ENCODE assay signal across 21 cellular contexts in the genomic region with DNA sequence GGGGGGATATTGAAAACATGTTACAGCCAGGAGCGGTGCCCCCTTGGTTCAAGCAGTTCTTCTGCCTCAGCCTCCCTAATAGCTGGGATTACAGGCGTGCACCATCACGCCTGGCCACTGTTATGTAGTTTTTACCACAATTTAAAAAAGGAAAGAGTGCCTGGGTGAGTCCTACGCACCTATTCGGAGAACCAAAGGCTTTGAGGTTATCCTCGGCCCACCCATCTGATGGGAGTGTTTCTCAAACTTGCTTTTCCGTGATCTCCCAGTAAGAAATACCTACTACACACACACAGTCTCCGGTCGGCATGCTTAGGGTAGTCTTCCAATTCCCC. TPM values are rescaled to one million over a fixed set of nuclear protein-coding genes. Genes with fewer than 3 reads are reported as not detected.
DNase-seq lines count a peak whose midpoint lies in the region; ATAC-seq and TF ChIP-seq lines count a peak whose summit lies in the region.
"Had no signal": no experiment of that assay in that cellular context is flagged by ENCODE, and none has a peak within 500 bp of the region (broad histone marks: within the 10 kb centered on the region; RNA-seq: fewer than 3 reads in every experiment).

No MANE protein-coding gene starts in this region.

- intact Hi-C loops in CD4-positive, alpha-beta memory T cell (cut with micrococcal nuclease) = no loop called here
- intact Hi-C loops in activated T-helper 1 cell treated with anti-CD3 and anti-CD28 coated beads, Interleukin-12 subunit alpha, Interleukin-12 subunit beta, Interleukin-2, Interleukin-4 antibody, amounts not matched to agents 30 ng/mL and 10 ng/mL and 1 ng/mL, durations not matched to agents 14 hours and 24 hours and 36 hours (cut with micrococcal nuclease) = loop anchor here (1.0 kb wide), 1 partner anchor 21 kb away; a partner anchor contains a TSS

- H3K27me3 ChIP-seq in CD4-positive, alpha-beta memory T cell (ENCODE audit: insufficient read depth, low read length) = no peaks in the 10 kb centered on the region
- H3K27me3 ChIP-seq in endodermal cell (ENCODE audit: control insufficient read depth, insufficient read depth, low read length, poor library complexity, severe bottlenecking) = no peaks in the 10 kb centered on the region
- H3K27me3 ChIP-seq: upper lobe of right lung had no signal

- POLR2A ChIA-PET in CD4-positive, alpha-beta memory T cell (lab: Charles Lee; ENCODE audit: partially characterized antibody) = interaction anchor here (0.6 kb wide), 1 partner anchor 680 kb away, joined by 4 read pairs; no protein-coding TSS in a partner anchor
- POLR2A ChIA-PET in HEK293T (lab: Yijun Ruan, JAX) = no interaction called here

- H3K4me3 Mint-ChIP-seq in T-helper 1 cell treated with Interleukin-12 subunit alpha and Interleukin-12 subunit beta and Interleukin-4 antibody, amounts not matched to agents 30 μg/mL and 1 μg/mL, for 36 hours = peak overlapping the region; percentile 73
- H3K4me3 Mint-ChIP-seq in CD4-positive, alpha-beta memory T cell = peak overlapping the region; percentile 64 to 89 (median 79)
- H3K4me3 Mint-ChIP-seq in activated T-helper 1 cell treated with anti-CD3 and anti-CD28 coated beads, Interleukin-12 subunit alpha, Interleukin-12 subunit beta, Interleukin-2, Interleukin-4 antibody, amounts not matched to agents 30 ng/mL and 10 ng/mL and 1 ng/mL, durations not matched to agents 14 hours and 24 hours and 36 hours = peak overlapping the region; percentile 80
- H3K4me3 Mint-ChIP-seq in mesothelial cell of epicardium (no peak overlapping the region), endodermal cell (no peak overlapping the region)

- CTCF ChIA-PET in CD4-positive, alpha-beta memory T cell (lab: Charles Lee; ENCODE audit: partially characterized antibody) = no interaction called here
- CTCF ChIA-PET in HEK293T (lab: Yijun Ruan, JAX) = no interaction called here

- peaks cover 30% of the 10 kb centered on the region for H3K36me3 Mint-ChIP-seq in T-helper 1 cell treated with Interleukin-12 subunit alpha and Interleukin-12 subunit beta and Interleukin-4 antibody, amounts not matched to agents 30 μg/mL and 1 μg/mL, for 36 hours (ENCODE audit: low read depth)
- H3K36me3 Mint-ChIP-seq in CD4-positive, alpha-beta memory T cell = peaks cover 14 to 29% of the 10 kb centered on the region in 2 donors
- peaks cover 22% of the 10 kb centered on the region for H3K36me3 Mint-ChIP-seq in activated T-helper 1 cell treated with anti-CD3 and anti-CD28 coated beads, Interleukin-12 subunit alpha, Interleukin-12 subunit beta, Interleukin-2, Interleukin-4 antibody, amounts not matched to agents 30 ng/mL and 10 ng/mL and 1 ng/mL, durations not matched to agents 14 hours and 24 hours and 36 hours (ENCODE audit: low read depth)
- H3K36me3 Mint-ChIP-seq in mesothelial cell of epicardium = peaks cover 22% of the 10 kb centered on the region
- H3K36me3 Mint-ChIP-seq in endodermal cell (ENCODE audit: low read depth) = peaks cover 55% of the 10 kb centered on the region

- H3K27me3 Mint-ChIP-seq in T-helper 1 cell treated with Interleukin-12 subunit alpha and Interleukin-12 subunit beta and Interleukin-4 antibody, amounts not matched to agents 30 μg/mL and 1 μg/mL, for 36 hours (ENCODE audit: low read depth) = no peaks in the 10 kb centered on the region
- H3K27me3 Mint-ChIP-seq in CD4-positive, alpha-beta memory T cell = no peaks in the 10 kb centered on the region
- H3K27me3 Mint-ChIP-seq in activated T-helper 1 cell treated with anti-CD3 and anti-CD28 coated beads, Interleukin-12 subunit alpha, Interleukin-12 subunit beta, Interleukin-2, Interleukin-4 antibody, amounts not matched to agents 30 ng/mL and 10 ng/mL and 1 ng/mL, durations not matched to agents 14 hours and 24 hours and 36 hours (ENCODE audit: insufficient read depth) = no peaks in the 10 kb centered on the region
- H3K27me3 Mint-ChIP-seq in mesothelial cell of epicardium (ENCODE audit: low read depth) (no peaks in the 10 kb centered on the region), endodermal cell (ENCODE audit: insufficient read depth) (no peaks in the 10 kb centered on the region)

- peaks cover 17% of the 10 kb centered on the region for H3K4me1 ChIP-seq in CD4-positive, alpha-beta memory T cell (ENCODE audit: insufficient read depth, low read length)
- no peaks in the 10 kb centered on the region for H3K4me1 ChIP-seq in endodermal cell (ENCODE audit: control insufficient read depth, insufficient read depth, low read length)
- H3K4me1 ChIP-seq: parathyroid adenoma, upper lobe of right lung had no signal

- DNase-seq in T-helper 1 cell (no peak), mesothelial cell of epicardium (ENCODE audit: low spot score in 2 of 2, unreplicated experiment in 2 of 2) (no peak), HEK293T (ENCODE audit: extremely low spot score) (no peak), endodermal cell (no peak)
- no peak for DNase-seq in CD4-positive, alpha-beta memory T cell
- no peak for DNase-seq in activated T-helper 1 cell treated with anti-CD3 and anti-CD28 coated beads, Interleukin-12 subunit alpha, Interleukin-12 subunit beta, Interleukin-2, Interleukin-4 antibody, amounts not matched to agents 30 ng/mL and 10 ng/mL and 1 ng/mL, durations not matched to agents 14 hours and 24 hours and 36 hours (ENCODE audit: low spot score)
- DNase-seq: activated effector memory CD4-positive, alpha-beta T cell treated with anti-CD3 and anti-CD28 coated beads, Interleukin-2, amount 50 U/mL, for 16 hours; erythroblast; hypothalamus; NCI-H1105 treated with DMSO at 0.1 percent for 48 hours; NCI-H2107; NCI-H524; RPMI8226 had no signal

- peak overlapping the region; percentile 94 for H3K27ac Mint-ChIP-seq in T-helper 1 cell treated with Interleukin-12 subunit alpha and Interleukin-12 subunit beta and Interleukin-4 antibody, amounts not matched to agents 30 μg/mL and 1 μg/mL, for 36 hours
- peak overlapping the region in 6 of 7 donors; percentile 64 to 90 (median 80) for H3K27ac Mint-ChIP-seq in CD4-positive, alpha-beta memory T cell
- H3K27ac Mint-ChIP-seq in activated T-helper 1 cell treated with anti-CD3 and anti-CD28 coated beads, Interleukin-12 subunit alpha, Interleukin-12 subunit beta, Interleukin-2, Interleukin-4 antibody, amounts not matched to agents 30 ng/mL and 10 ng/mL and 1 ng/mL, durations not matched to agents 14 hours and 24 hours and 36 hours = peak overlapping the region; percentile 86
- H3K27ac Mint-ChIP-seq in mesothelial cell of epicardium (peak overlapping the region; percentile 75), endodermal cell (no peak overlapping the region)

- no peaks in the 10 kb centered on the region for H3K9me3 ChIP-seq in CD4-positive, alpha-beta memory T cell (ENCODE audit: control insufficient read depth in 1 of 2, low read length in 2 of 2)
- no peaks in the 10 kb centered on the region for H3K9me3 ChIP-seq in endodermal cell (ENCODE audit: control insufficient read depth, low read length)
- H3K9me3 ChIP-seq: upper lobe of right lung had no signal

- 92 to 96% methylated on average over 7 to 9 of the region's 9 CpGs for whole genome bisulfite sequencing in endodermal cell (ENCODE audit: insufficient coverage in 1 of 2, insufficient read length in 1 of 2), 2 experiments

- no peak overlapping the region for H3K9ac ChIP-seq in endodermal cell (ENCODE audit: extremely low read depth, low read length, poor library complexity, severe bottlenecking)
- H3K9ac ChIP-seq: parathyroid adenoma had no signal

- TF ChIP-seq CTCF in mesothelial cell of epicardium (IDR thresholded peaks at IDR 0.05; ENCODE audit: unreplicated experiment) (no peak), endodermal cell (conservative IDR thresholded peaks at IDR 0.05) (no peak)

- H3K4me1 Mint-ChIP-seq in T-helper 1 cell treated with Interleukin-12 subunit alpha and Interleukin-12 subunit beta and Interleukin-4 antibody, amounts not matched to agents 30 μg/mL and 1 μg/mL, for 36 hours (ENCODE audit: low read depth) = peaks cover 20% of the 10 kb centered on the region
- H3K4me1 Mint-ChIP-seq in CD4-positive, alpha-beta memory T cell = peaks cover 14 to 25% (median 20%) of the 10 kb centered on the region in 4 donors
- H3K4me1 Mint-ChIP-seq in activated T-helper 1 cell treated with anti-CD3 and anti-CD28 coated beads, Interleukin-12 subunit alpha, Interleukin-12 subunit beta, Interleukin-2, Interleukin-4 antibody, amounts not matched to agents 30 ng/mL and 10 ng/mL and 1 ng/mL, durations not matched to agents 14 hours and 24 hours and 36 hours (ENCODE audit: low read depth) = peaks cover 20% of the 10 kb centered on the region
- peaks cover 2% of the 10 kb centered on the region for H3K4me1 Mint-ChIP-seq in mesothelial cell of epicardium
- H3K4me1 Mint-ChIP-seq in endodermal cell = no peaks in the 10 kb centered on the region

- no peak overlapping the region for H3K27ac ChIP-seq in CD4-positive, alpha-beta memory T cell (ENCODE audit: low read depth, low read length)
- H3K27ac ChIP-seq in endodermal cell (ENCODE audit: low read depth, low read length) = no peak overlapping the region
- H3K27ac ChIP-seq: 22Rv1, parathyroid adenoma, upper lobe of right lung had no signal

- H3K36me3 ChIP-seq in CD4-positive, alpha-beta memory T cell (ENCODE audit: insufficient read depth, low read length) = peaks cover 21% of the 10 kb centered on the region
- H3K36me3 ChIP-seq in endodermal cell (ENCODE audit: control insufficient read depth, insufficient read depth, low read length) = peaks cover 76% of the 10 kb centered on the region

- peaks cover 4% of the 10 kb centered on the region for H3K9me3 Mint-ChIP-seq in T-helper 1 cell treated with Interleukin-12 subunit alpha and Interleukin-12 subunit beta and Interleukin-4 antibody, amounts not matched to agents 30 μg/mL and 1 μg/mL, for 36 hours
- H3K9me3 Mint-ChIP-seq in CD4-positive, alpha-beta memory T cell = peaks cover 0 to 4% (median 0%) of the 10 kb centered on the region in 8 donors
- H3K9me3 Mint-ChIP-seq in activated T-helper 1 cell treated with anti-CD3 and anti-CD28 coated beads, Interleukin-12 subunit alpha, Interleukin-12 subunit beta, Interleukin-2, Interleukin-4 antibody, amounts not matched to agents 30 ng/mL and 10 ng/mL and 1 ng/mL, durations not matched to agents 14 hours and 24 hours and 36 hours = no peaks in the 10 kb centered on the region
- H3K9me3 Mint-ChIP-seq in mesothelial cell of epicardium = no peaks in the 10 kb centered on the region
- no peaks in the 10 kb centered on the region for H3K9me3 Mint-ChIP-seq in endodermal cell

- ATAC-seq in HG02981 (IDR thresholded peaks at IDR 0.05; ENCODE audit: unreplicated experiment) = no peak
- ATAC-seq: SK-N-SH treated with all-trans-retinoic acid at 6 μM for 48 hours had no signal

- H3K4me3 ChIP-seq in CD4-positive, alpha-beta memory T cell (ENCODE audit: low read length in 2 of 2) = no peak overlapping the region
- H3K4me3 ChIP-seq in endodermal cell (ENCODE audit: low read length) = no peak overlapping the region
- H3K4me3 ChIP-seq: lung, upper lobe of right lung had no signal

RNA-seq across cellular contexts. Expression of a gene that starts 4.2 kb away (rescaled TPM):
- total RNA-seq in CD4-positive, alpha-beta memory T cell = under 1 TPM; 0.33 to 0.52 TPM
- not detected for polyA plus RNA-seq in CD4-positive, alpha-beta memory T cell
- total RNA-seq in activated T-helper 1 cell treated with anti-CD3 and anti-CD28 coated beads, Interleukin-12 subunit alpha, Interleukin-12 subunit beta, Interleukin-2, Interleukin-4 antibody, amounts not matched to agents 30 ng/mL and 10 ng/mL and 1 ng/mL, durations not matched to agents 14 hours and 24 hours and 36 hours = 0.59 TPM in 1 of 2 replicates, not detected in the other
- total RNA-seq in mesothelial cell of epicardium (0.78 to 1.4 TPM (median 1.4 TPM) in 3 replicates), endodermal cell (under 1 TPM in 1 of 2 donors, not detected in 1; 0.22 TPM)
- not detected for polyA plus RNA-seq in endodermal cell (2013, experiment 1 of 2)
- 0.41 TPM for polyA plus RNA-seq in endodermal cell (2013, experiment 2 of 2)
- total RNA-seq: LHCN-M2 had no signal

RNA-seq across cellular contexts. Expression of a gene that starts 20.6 kb away (rescaled TPM):
- total RNA-seq in CD4-positive, alpha-beta memory T cell = 10 to 100 TPM; 23.9 to 27.4 TPM
- polyA plus RNA-seq in CD4-positive, alpha-beta memory T cell = 10 to 100 TPM in 1 of 2 donors, 1 to 10 TPM in 1; 3.3 to 15.6 TPM
- 21.7 and 26.4 TPM in 2 replicates for total RNA-seq in activated T-helper 1 cell treated with anti-CD3 and anti-CD28 coated beads, Interleukin-12 subunit alpha, Interleukin-12 subunit beta, Interleukin-2, Interleukin-4 antibody, amounts not matched to agents 30 ng/mL and 10 ng/mL and 1 ng/mL, durations not matched to agents 14 hours and 24 hours and 36 hours
- 81.0 to 88.6 TPM (median 85.7 TPM) in 3 replicates for total RNA-seq in mesothelial cell of epicardium
- 10 to 100 TPM; 20.6 to 39.0 TPM for total RNA-seq in endodermal cell
- polyA plus RNA-seq in endodermal cell (2013, experiment 1 of 2) = 9.6 TPM
- 9.2 TPM for polyA plus RNA-seq in endodermal cell (2013, experiment 2 of 2)

RNA-seq across cellular contexts. Expression of a gene that starts 33.4 kb away (rescaled TPM):
- total RNA-seq in CD4-positive, alpha-beta memory T cell = 1 to 10 TPM; 1.6 to 2.2 TPM
- polyA plus RNA-seq in CD4-positive, alpha-beta memory T cell = under 1 TPM; 0.45 to 0.49 TPM
- total RNA-seq in activated T-helper 1 cell treated with anti-CD3 and anti-CD28 coated beads, Interleukin-12 subunit alpha, Interleukin-12 subunit beta, Interleukin-2, Interleukin-4 antibody, amounts not matched to agents 30 ng/mL and 10 ng/mL and 1 ng/mL, durations not matched to agents 14 hours and 24 hours and 36 hours = 3.3 and 6.0 TPM in 2 replicates
- total RNA-seq in mesothelial cell of epicardium = 375 to 425 TPM (median 396 TPM) in 3 replicates
- 10 to 100 TPM; 29.4 to 52.8 TPM for total RNA-seq in endodermal cell
- 14.5 TPM for polyA plus RNA-seq in endodermal cell (2013, experiment 1 of 2)
- polyA plus RNA-seq in endodermal cell (2013, experiment 2 of 2) = 14.3 TPM

Comparison
In these comparisons a context has a peak if more than half of its experiments do, and no peak if none do; other contexts are left out.
1. H3K4me3 Mint-ChIP-seq: peak in T-helper 1 cell treated with Interleukin-12 subunit alpha and Interleukin-12 subunit beta and Interleukin-4 antibody, amounts not matched to agents 30 μg/mL and 1 μg/mL, for 36 hours (single experiment), CD4-positive, alpha-beta memory T cell (8 of 8) and activated T-helper 1 cell treated with anti-CD3 and anti-CD28 coated beads, Interleukin-12 subunit alpha, Interleukin-12 subunit beta, Interleukin-2, Interleukin-4 antibody, amounts not matched to agents 30 ng/mL and 10 ng/mL and 1 ng/mL, durations not matched to agents 14 hours and 24 hours and 36 hours (single experiment); none in mesothelial cell of epicardium (single experiment) and endodermal cell (single experiment).